ENCODE assay signal across 11 cellular contexts in the genomic region with DNA sequence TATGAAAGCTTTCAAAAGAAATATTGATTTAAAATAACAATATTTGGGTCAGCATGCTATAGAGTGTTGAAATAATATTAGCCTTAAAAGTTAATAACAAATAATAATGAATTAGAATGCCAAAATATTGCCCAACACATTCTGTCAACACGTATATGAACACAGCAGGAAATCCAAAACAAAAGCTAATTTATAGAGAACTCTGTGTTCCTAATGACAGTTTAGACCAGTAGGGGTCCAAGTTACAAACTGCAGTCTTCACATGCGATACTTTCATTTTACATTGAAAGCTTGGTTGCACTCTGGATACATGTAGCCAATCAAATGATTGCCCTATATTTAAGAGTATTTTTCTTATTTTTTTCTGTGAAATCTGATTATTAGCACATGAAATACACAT.
DNase-seq lines count a peak whose midpoint lies in the region; ATAC-seq and TF ChIP-seq lines count a peak whose summit lies in the region.
"Had no signal": no experiment of that assay in that cellular context is flagged by ENCODE, and none has a peak within 500 bp of the region (broad histone marks: within the 10 kb centered on the region; RNA-seq: fewer than 3 reads in every experiment).

No MANE protein-coding gene starts in this region.

- no peak for TF ChIP-seq CTCF in Caco-2 (IDR thresholded peaks at IDR 0.05; ENCODE audit: insufficient read depth in 1 of 2, low read depth in 1 of 2, low read length in 1 of 2, severe bottlenecking in 1 of 2, unreplicated experiment in 1 of 2)

- CTCF ChIA-PET in Caco-2 (lab: Charles Lee), result no interaction called here

- H3K4me3 Mint-ChIP-seq in Caco-2 (ENCODE audit: unreplicated experiment), result no peak overlapping the region
- H3K4me3 Mint-ChIP-seq: CD4-positive, CD25-positive, alpha-beta regulatory T cell; IgD-negative memory B cell; stimulated activated effector memory CD8-positive, alpha-beta T cell treated with anti-CD3 and anti-CD28 coated beads, Interleukin-12 subunit alpha, Interleukin-12 subunit beta, amount 100 ng/mL, for 72 hours had no signal

- intact Hi-C loops in Caco-2 (cut with micrococcal nuclease; ENCODE audit: unreplicated experiment), result loop anchor here (5.0 kb wide), 1 partner anchor 164 kb away; no protein-coding TSS in a partner anchor

- no peaks in the 10 kb centered on the region for H3K27me3 ChIP-seq in Caco-2 (replicated peaks; ENCODE audit: control insufficient read depth, insufficient read depth, low read length)

- H3K9me3 Mint-ChIP-seq in Caco-2 (ENCODE audit: unreplicated experiment), result no peaks in the 10 kb centered on the region

- DNase-seq in A172 (ENCODE audit: low spot score) (peak; percentile 44), HT-29 (ENCODE audit: low spot score) (peak; percentile 9), dermis blood vessel endothelial cell (peak; percentile 73), Caco-2 (no peak), NCI-H774 (lab: John Stamatoyannopoulos, UW) (no peak)
- DNase-seq: CD4-positive, CD25-positive, alpha-beta regulatory T cell had no signal

- no peaks in the 10 kb centered on the region for H3K9me3 ChIP-seq in Caco-2

- H3K27ac Mint-ChIP-seq in Caco-2 (ENCODE audit: unreplicated experiment), result no peak overlapping the region
- H3K27ac Mint-ChIP-seq: CD4-positive, CD25-positive, alpha-beta regulatory T cell; IgD-negative memory B cell; stimulated activated effector memory CD8-positive, alpha-beta T cell treated with anti-CD3 and anti-CD28 coated beads, Interleukin-12 subunit alpha, Interleukin-12 subunit beta, amount 100 ng/mL, for 72 hours had no signal

- peaks cover 16% of the 10 kb centered on the region for H3K36me3 Mint-ChIP-seq in Caco-2 (ENCODE audit: insufficient read depth, unreplicated experiment)
- H3K36me3 Mint-ChIP-seq: CD4-positive, CD25-positive, alpha-beta regulatory T cell; IgD-negative memory B cell; stimulated activated effector memory CD8-positive, alpha-beta T cell treated with anti-CD3 and anti-CD28 coated beads, Interleukin-12 subunit alpha, Interleukin-12 subunit beta, amount 100 ng/mL, for 72 hours had no signal

- no peak overlapping the region for H3K4me3 ChIP-seq in Caco-2 (ENCODE audit: low read depth, low read length)

- BruUV-seq in Caco-2 (replicated peaks; lab: Mats Ljungman, UMichigan), result no TSS peak

- no peaks in the 10 kb centered on the region for H3K36me3 ChIP-seq in Caco-2 (ENCODE audit: control insufficient read depth, insufficient read depth, low read length)

- H3K27me3 Mint-ChIP-seq in Caco-2 (ENCODE audit: insufficient read depth, unreplicated experiment), result no peaks in the 10 kb centered on the region
- H3K27me3 Mint-ChIP-seq: CD4-positive, CD25-positive, alpha-beta regulatory T cell had no signal

- ATAC-seq in GM18907 (IDR thresholded peaks at IDR 0.05; ENCODE audit: unreplicated experiment) (peak; percentile 82), GM19397 (IDR thresholded peaks at IDR 0.05; ENCODE audit: unreplicated experiment) (no peak), HG02588 (IDR thresholded peaks at IDR 0.05; ENCODE audit: unreplicated experiment) (no peak)
- ATAC-seq: stimulated activated effector memory CD8-positive, alpha-beta T cell treated with anti-CD3 and anti-CD28 coated beads, Interleukin-12 subunit alpha, Interleukin-12 subunit beta, amount 100 ng/mL, for 72 hours had no signal

- H3K4me1 Mint-ChIP-seq in Caco-2 (ENCODE audit: low read depth, unreplicated experiment), result no peaks in the 10 kb centered on the region
- H3K4me1 Mint-ChIP-seq: CD4-positive, CD25-positive, alpha-beta regulatory T cell; IgD-negative memory B cell; stimulated activated effector memory CD8-positive, alpha-beta T cell treated with anti-CD3 and anti-CD28 coated beads, Interleukin-12 subunit alpha, Interleukin-12 subunit beta, amount 100 ng/mL, for 72 hours had no signal

- POLR2A ChIA-PET in Caco-2 (lab: Charles Lee), result no interaction called here

- H3K4me1 ChIP-seq in Caco-2, result no peaks in the 10 kb centered on the region

Comparison
In these comparisons a context has a peak if more than half of its experiments do, and no peak if none do; other contexts are left out.
1. DNase-seq: peak in A172 (single experiment), HT-29 (single experiment) and dermis blood vessel endothelial cell (single experiment); none in Caco-2 (0 of 2) and NCI-H774 (single experiment).